In the genomic region with DNA sequence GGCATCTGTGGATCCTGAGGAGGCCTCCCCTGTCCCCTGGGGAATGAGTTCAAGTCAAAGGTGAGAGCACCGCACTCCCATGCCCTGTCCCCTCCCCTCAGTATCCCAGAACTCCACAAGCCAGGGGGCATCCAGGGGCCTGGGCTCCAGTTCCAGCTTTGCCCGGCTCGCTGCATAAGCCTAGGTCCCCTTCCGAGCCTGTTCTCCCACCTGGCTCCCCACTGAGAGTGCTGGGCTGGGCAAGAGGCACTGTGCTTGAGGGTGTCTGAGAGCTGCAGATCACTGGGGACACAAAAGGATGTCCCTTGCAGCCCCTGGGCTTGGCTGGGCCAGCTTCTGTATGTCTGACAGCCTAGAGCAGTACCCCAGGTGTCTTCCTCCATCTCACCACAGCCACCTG, we compare ENCODE assay signal across 19 cellular contexts.
"Had no signal": no experiment of that assay in that cellular context is flagged by ENCODE, and none has a peak within 500 bp of the region (broad histone marks: within the 10 kb centered on the region; RNA-seq: fewer than 3 reads in every experiment).

No MANE protein-coding gene starts in this region.

- H3K27me3 ChIP-seq: breast epithelium, Peyer's patch, SJSA1 had no signal

- H3K9me3 ChIP-seq: breast epithelium, Peyer's patch, SJSA1 had no signal

- H3K4me3 ChIP-seq: Peyer's patch, SJSA1 had no signal

- H3K4me1 ChIP-seq: breast epithelium had no signal

- DNase-seq: activated CD4-positive, alpha-beta T cell treated with anti-CD3 and anti-CD28 coated beads for 4 hours; activated CD8-positive, alpha-beta memory T cell treated with anti-CD3 and anti-CD28 coated beads, Interleukin-2, amount 50 U/mL, for 48 hours; activated CD8-positive, alpha-beta T cell treated with anti-CD3 and anti-CD28 coated beads for 36 hours; activated naive CD4-positive, alpha-beta T cell; activated T-cell treated with anti-CD3 and anti-CD28 coated beads, Interleukin-2, amount 50 U/mL, for 1 hour; caudate nucleus; NCI-H1048; NCI-H146; NCI-H187 treated with DMSO at 0.1 percent for 48 hours; NCI-H2081 treated with DMSO at 0.1 percent for 48 hours; NCI-H226; NCI-H526 treated with DMSO at 0.1 percent for 48 hours; NCI-H82; Peyer's patch; SHP77 had no signal

- H3K36me3 ChIP-seq: breast epithelium, Peyer's patch had no signal

- ATAC-seq: activated CD4-positive, CD25-positive, alpha-beta regulatory T cell treated with anti-CD3 and anti-CD28 coated beads, Interleukin-2, amount 50 U/mL, for 24 hours; activated CD8-positive, alpha-beta T cell treated with anti-CD3 and anti-CD28 coated beads for 36 hours; SK-N-SH treated with all-trans-retinoic acid at 6 μM for 48 hours had no signal

- H3K27ac ChIP-seq: Peyer's patch, SJSA1 had no signal
